Comparison of ENCODE assay signal across 16 cellular contexts in the genomic region with DNA sequence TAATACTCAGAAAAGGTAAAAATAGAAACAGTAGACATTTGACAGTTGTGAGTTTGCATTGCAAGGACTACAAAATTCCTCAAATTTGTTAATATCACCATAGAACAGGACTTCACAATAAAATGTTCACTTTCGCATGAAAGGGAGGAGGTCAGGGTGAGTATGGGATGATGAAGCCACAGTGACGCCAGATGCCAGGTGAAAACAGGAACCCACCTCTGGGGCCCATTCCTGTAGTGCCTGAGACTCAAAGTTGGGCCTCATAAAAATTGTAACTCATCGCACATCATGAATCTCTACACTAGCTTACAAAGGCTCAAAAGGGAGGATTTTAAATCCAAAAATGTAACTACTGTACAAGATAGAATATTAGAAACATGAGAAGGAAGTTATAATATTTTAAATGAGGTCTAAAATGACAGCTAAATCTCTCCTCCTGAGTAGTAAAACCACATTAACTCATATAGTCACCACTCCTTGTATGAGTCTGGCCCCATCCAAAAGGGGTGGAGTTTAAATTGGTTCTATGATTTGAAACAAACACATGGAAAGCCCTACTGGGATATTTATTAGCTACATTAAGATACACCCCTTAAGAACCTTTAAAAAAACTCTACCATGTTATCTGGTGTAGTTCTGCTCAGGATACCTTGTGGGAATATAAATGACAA.
DNase-seq lines count a peak whose midpoint lies in the region; ATAC-seq lines count a peak whose summit lies in the region.
"Had no signal": no experiment of that assay in that cellular context is flagged by ENCODE, and none has a peak within 500 bp of the region (broad histone marks: within the 10 kb centered on the region; RNA-seq: fewer than 3 reads in every experiment).

No MANE protein-coding gene starts in this region.

- no peaks in the 10 kb centered on the region for H3K27me3 ChIP-seq in skeletal muscle tissue (ENCODE audit: control insufficient read depth in 3 of 3, insufficient read depth in 3 of 3, low read length in 3 of 3)
- H3K27me3 ChIP-seq: BLaER1 had no signal

- ATAC-seq in stimulated activated naive CD8-positive, alpha-beta T cell treated with anti-CD3 and anti-CD28 coated beads, Interleukin-15, amount 100 ng/mL, for 72 hours: peak; percentile 45
- no peak for ATAC-seq in stimulated activated naive CD8-positive, alpha-beta T cell treated with anti-CD3 and anti-CD28 coated beads, Interleukin-15, Interleukin-2, amounts not matched to agents 100 U/mL and 50 U/mL, for 24 hours
- no peak for ATAC-seq in GM18858 (IDR thresholded peaks at IDR 0.05; ENCODE audit: unreplicated experiment)

- H3K36me3 Mint-ChIP-seq in activated CD4-positive, alpha-beta T cell treated with anti-CD3 and anti-CD28 coated beads, Interleukin-2, amount 10 ng/mL, durations not matched to agents 24 days and 14 days (ENCODE audit: low read depth): no peaks in the 10 kb centered on the region
- H3K36me3 Mint-ChIP-seq: CD8-positive, alpha-beta memory T cell had no signal

- peak overlapping the region; percentile 95 for H3K27ac ChIP-seq in skeletal muscle tissue (ENCODE audit: low read depth, low read length)
- H3K27ac ChIP-seq: BLaER1 had no signal

- H3K9me3 ChIP-seq in skeletal muscle tissue (ENCODE audit: control insufficient read depth in 3 of 3, low read length in 3 of 3): no peaks in the 10 kb centered on the region
- H3K9me3 ChIP-seq: Caco-2 had no signal

- peaks cover 6% of the 10 kb centered on the region for H3K27me3 Mint-ChIP-seq in activated CD4-positive, alpha-beta T cell treated with anti-CD3 and anti-CD28 coated beads, Interleukin-2, amount 10 ng/mL, durations not matched to agents 24 days and 14 days
- H3K27me3 Mint-ChIP-seq in stimulated activated naive CD8-positive, alpha-beta T cell treated with anti-CD3 and anti-CD28 coated beads, Interleukin-15, amount 100 ng/mL, for 72 hours: peaks cover 14% of the 10 kb centered on the region

- H3K4me3 ChIP-seq in skeletal muscle tissue (ENCODE audit: low read length in 3 of 3): no peak overlapping the region
- H3K4me3 ChIP-seq: BLaER1 had no signal

- peaks cover 18 to 37% (median 22%) of the 10 kb centered on the region in 3 donors for H3K4me1 ChIP-seq in skeletal muscle tissue (ENCODE audit: control insufficient read depth in 3 of 3, insufficient read depth in 3 of 3, low read length in 3 of 3)
- H3K4me1 ChIP-seq: Caco-2 had no signal

- H3K4me3 Mint-ChIP-seq in activated CD4-positive, alpha-beta T cell treated with anti-CD3 and anti-CD28 coated beads, Interleukin-2, amount 10 ng/mL, durations not matched to agents 24 days and 14 days: no peak overlapping the region
- H3K4me3 Mint-ChIP-seq in stimulated activated naive CD8-positive, alpha-beta T cell treated with anti-CD3 and anti-CD28 coated beads, Interleukin-15, amount 100 ng/mL, for 72 hours: no peak overlapping the region
- H3K4me3 Mint-ChIP-seq: CD8-positive, alpha-beta memory T cell; HFFc6 had no signal

- peaks cover 2% of the 10 kb centered on the region for H3K4me1 Mint-ChIP-seq in activated CD4-positive, alpha-beta T cell treated with anti-CD3 and anti-CD28 coated beads, Interleukin-2, amount 10 ng/mL, durations not matched to agents 24 days and 14 days
- no peaks in the 10 kb centered on the region for H3K4me1 Mint-ChIP-seq in stimulated activated naive CD8-positive, alpha-beta T cell treated with anti-CD3 and anti-CD28 coated beads, Interleukin-15, amount 100 ng/mL, for 72 hours
- H3K4me1 Mint-ChIP-seq: CD8-positive, alpha-beta memory T cell had no signal

- peaks cover 21% of the 10 kb centered on the region for H3K9me3 Mint-ChIP-seq in activated CD4-positive, alpha-beta T cell treated with anti-CD3 and anti-CD28 coated beads, Interleukin-2, amount 10 ng/mL, durations not matched to agents 24 days and 14 days
- peaks cover 14 to 21% of the 10 kb centered on the region in 2 donors for H3K9me3 Mint-ChIP-seq in stimulated activated naive CD8-positive, alpha-beta T cell treated with anti-CD3 and anti-CD28 coated beads, Interleukin-15, amount 100 ng/mL, for 72 hours
- H3K9me3 Mint-ChIP-seq: HFFc6 had no signal

- peak; percentile 34 for DNase-seq in activated CD4-positive, alpha-beta T cell treated with anti-CD3 and anti-CD28 coated beads, Interleukin-2, amount 10 ng/mL, durations not matched to agents 24 days and 14 days
- no peak for DNase-seq in activated CD4-positive, alpha-beta T cell treated with anti-CD3 and anti-CD28 coated beads, Interleukin-2, amount 50 U/mL, for 4 hours
- no peak for DNase-seq in stimulated activated naive CD8-positive, alpha-beta T cell treated with anti-CD3 and anti-CD28 coated beads, Interleukin-15, amount 100 ng/mL, for 72 hours
- DNase-seq in stimulated activated naive CD8-positive, alpha-beta T cell treated with anti-CD3 and anti-CD28 coated beads, Interleukin-15, Interleukin-2, amounts not matched to agents 100 U/mL and 50 U/mL, for 24 hours: no peak
- no peak for DNase-seq in anterior cingulate cortex (lab: John Stamatoyannopoulos, UW)
- DNase-seq: 8988T; AML-193; Caco-2; CD8-positive, alpha-beta memory T cell; DND-41; GF-D8; HCEC 1CT; HFFc6 had no signal

- no peak overlapping the region for H3K27ac Mint-ChIP-seq in activated CD4-positive, alpha-beta T cell treated with anti-CD3 and anti-CD28 coated beads, Interleukin-2, amount 10 ng/mL, durations not matched to agents 24 days and 14 days
- H3K27ac Mint-ChIP-seq in stimulated activated naive CD8-positive, alpha-beta T cell treated with anti-CD3 and anti-CD28 coated beads, Interleukin-15, amount 100 ng/mL, for 72 hours: no peak overlapping the region
- H3K27ac Mint-ChIP-seq: CD8-positive, alpha-beta memory T cell; HFFc6 had no signal

- H3K9ac ChIP-seq in skeletal muscle tissue (ENCODE audit: low read depth in 1 of 3, low read length in 3 of 3): no peak overlapping the region
- H3K9ac ChIP-seq: BLaER1 had no signal

- no peaks in the 10 kb centered on the region for H3K36me3 ChIP-seq in skeletal muscle tissue (ENCODE audit: control insufficient read depth in 3 of 3, insufficient read depth in 3 of 3, low read length in 3 of 3)
- H3K36me3 ChIP-seq: BLaER1 had no signal

- intact Hi-C loops in activated CD4-positive, alpha-beta T cell treated with anti-CD3 and anti-CD28 coated beads, Interleukin-2, amount 10 ng/mL, durations not matched to agents 24 days and 14 days (cut with micrococcal nuclease): loop anchor here (10.0 kb wide), 1 partner anchor 65 kb away; no protein-coding TSS in a partner anchor
